Comparison of ENCODE assay signal across 12 cellular contexts in the genomic region with DNA sequence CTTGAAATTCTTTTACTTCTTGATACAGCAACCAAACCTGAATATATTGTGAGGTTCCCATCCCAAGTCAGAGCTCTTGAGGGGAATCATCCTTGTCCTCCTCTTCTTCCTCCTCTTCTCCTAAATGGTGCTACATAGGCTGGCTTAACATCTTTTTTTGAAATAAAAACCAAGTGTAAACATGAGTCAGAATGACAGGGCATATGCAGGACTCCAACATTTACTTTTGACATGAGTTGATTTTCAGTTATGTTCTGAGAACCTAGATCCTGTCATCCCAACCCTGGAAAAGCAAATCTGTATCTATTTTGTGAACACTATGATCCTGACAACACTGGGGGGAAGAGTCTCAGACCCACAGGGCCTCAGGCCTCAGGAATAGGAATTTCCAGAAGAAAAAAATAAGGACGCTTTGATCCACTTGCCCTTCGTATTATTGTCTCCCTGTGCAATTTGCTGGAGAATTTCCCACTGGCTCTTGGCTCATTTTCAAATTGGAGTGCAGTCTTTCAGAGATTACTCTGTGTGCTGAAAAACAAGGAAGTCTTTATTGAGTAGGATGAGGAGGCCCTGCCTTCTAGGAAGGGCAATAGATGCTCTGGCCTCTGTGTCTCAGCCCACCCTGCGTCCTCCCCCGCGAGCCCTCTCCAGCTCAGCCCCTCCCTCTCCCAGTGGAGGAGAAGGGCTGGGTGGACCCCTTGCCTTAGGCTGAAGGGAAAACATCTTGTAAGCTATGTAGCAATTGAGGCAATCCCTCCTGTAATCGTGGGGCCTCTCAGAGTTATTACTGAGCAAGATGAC.
DNase-seq lines count a peak whose midpoint lies in the region; ATAC-seq and TF ChIP-seq lines count a peak whose summit lies in the region.
"Had no signal": no experiment of that assay in that cellular context is flagged by ENCODE, and none has a peak within 500 bp of the region (broad histone marks: within the 10 kb centered on the region; RNA-seq: fewer than 3 reads in every experiment).

No MANE protein-coding gene starts in this region.

- H3K9me3 ChIP-seq in breast epithelium = no peaks in the 10 kb centered on the region
- H3K9me3 ChIP-seq: mucosa of descending colon, transverse colon had no signal

- H3K4me3 Mint-ChIP-seq in MCF 10A (ENCODE audit: unreplicated experiment) = no peak overlapping the region
- H3K4me3 Mint-ChIP-seq: activated naive CD8-positive, alpha-beta T cell had no signal

- H3K4me1 ChIP-seq in breast epithelium = no peaks in the 10 kb centered on the region

- H3K27ac ChIP-seq in breast epithelium = peak overlapping the region; percentile 27 to 62
- H3K27ac ChIP-seq: transverse colon had no signal

- TF ChIP-seq CTCF in breast epithelium (IDR thresholded peaks at IDR 0.05) (no peak), MCF 10A (IDR thresholded peaks at IDR 0.05; ENCODE audit: unreplicated experiment) (no peak), epithelial cell of esophagus (IDR thresholded peaks at IDR 0.05; ENCODE audit: insufficient read depth, low read depth, low read length, missing control alignments) (no peak)

- CTCF ChIA-PET in MCF 10A (lab: Yijun Ruan, JAX) = no interaction called here

- ATAC-seq in activated naive CD4-positive, alpha-beta T cell treated with anti-CD3 and anti-CD28 coated beads, Interleukin-2, amount 50 U/mL, for 72 hours = no peak
- ATAC-seq in GM21390 (IDR thresholded peaks at IDR 0.05; ENCODE audit: unreplicated experiment) = no peak
- ATAC-seq: mucosa of descending colon had no signal

- no peaks in the 10 kb centered on the region for H3K27me3 Mint-ChIP-seq in MCF 10A (ENCODE audit: insufficient read depth, unreplicated experiment)
- H3K27me3 Mint-ChIP-seq: activated naive CD8-positive, alpha-beta T cell had no signal

- POLR2A ChIA-PET in MCF 10A (lab: Yijun Ruan, JAX) = interaction anchor here (0.6 to 1.4 kb wide), 3 partner anchors 10 to 65 kb away, joined by 3 to 4 read pairs (median 3); no protein-coding TSS in a partner anchor

- BruUV-seq in MCF 10A (replicated peaks; lab: Mats Ljungman, UMichigan) = no TSS peak

- DNase-seq in breast epithelium (ENCODE audit: low spot score in 2 of 2) = peak in 1 of 2 donors; percentile 31
- no peak for DNase-seq in MCF 10A (ENCODE audit: unreplicated experiment)
- DNase-seq in epithelial cell of esophagus (ENCODE audit: low read depth) = peak; percentile 37
- DNase-seq in mucosa of gallbladder (ENCODE audit: low spot score) = peak; percentile 34
- no peak for DNase-seq in activated naive CD4-positive, alpha-beta T cell treated with anti-CD3 and anti-CD28 coated beads, Interleukin-2, amount 50 U/mL, for 72 hours (ENCODE audit: low spot score in 2 of 2)
- no peak for DNase-seq in NCI-H2107 (lab: John Stamatoyannopoulos, UW)
- no peak for DNase-seq in AML-193 (lab: John Stamatoyannopoulos, UW)
- DNase-seq: stimulated activated CD4-positive, alpha-beta T cell treated with anti-CD3 and anti-CD28 coated beads, Interleukin-4, amount 100 ng/mL, for 1 hour; transverse colon had no signal

- H3K27ac Mint-ChIP-seq in MCF 10A (ENCODE audit: low read depth, unreplicated experiment) = no peak overlapping the region
- H3K27ac Mint-ChIP-seq in activated naive CD4-positive, alpha-beta T cell treated with anti-CD3 and anti-CD28 coated beads, Interleukin-2, amount 50 U/mL, for 72 hours = no peak overlapping the region
- H3K27ac Mint-ChIP-seq: activated naive CD8-positive, alpha-beta T cell had no signal

- H3K4me3 ChIP-seq in breast epithelium = no peak overlapping the region
- no peak overlapping the region for H3K4me3 ChIP-seq in epithelial cell of esophagus (ENCODE audit: low read length)
- H3K4me3 ChIP-seq: mucosa of descending colon, transverse colon had no signal

- H3K27me3 ChIP-seq in breast epithelium = no peaks in the 10 kb centered on the region

- H3K4me1 Mint-ChIP-seq in MCF 10A (ENCODE audit: insufficient read depth, unreplicated experiment) = peaks cover 12% of the 10 kb centered on the region

- no peaks in the 10 kb centered on the region for H3K36me3 ChIP-seq in breast epithelium
- H3K36me3 ChIP-seq: transverse colon had no signal

- H3K36me3 Mint-ChIP-seq in MCF 10A (ENCODE audit: insufficient read depth, unreplicated experiment) = no peaks in the 10 kb centered on the region
- H3K36me3 Mint-ChIP-seq in activated naive CD4-positive, alpha-beta T cell treated with anti-CD3 and anti-CD28 coated beads, Interleukin-2, amount 50 U/mL, for 72 hours = no peaks in the 10 kb centered on the region
- H3K36me3 Mint-ChIP-seq: activated naive CD8-positive, alpha-beta T cell had no signal

- no peaks in the 10 kb centered on the region for H3K9me3 Mint-ChIP-seq in MCF 10A (ENCODE audit: unreplicated experiment)
- H3K9me3 Mint-ChIP-seq in activated naive CD4-positive, alpha-beta T cell treated with anti-CD3 and anti-CD28 coated beads, Interleukin-2, amount 50 U/mL, for 72 hours = no peaks in the 10 kb centered on the region

- intact Hi-C loops in breast epithelium (cut with DNase I; ENCODE audit: low total_unique reads) (no loop called here), MCF 10A (cut with micrococcal nuclease) (loop anchor here (10.0 kb wide), 1 partner anchor 81 kb away; no protein-coding TSS in a partner anchor)

- no peak for TF ChIP-seq POLR2A in breast epithelium (IDR thresholded peaks at IDR 0.05)

Comparison
In these comparisons a context has a peak if more than half of its experiments do, and no peak if none do; other contexts are left out.
1. DNase-seq: peak in epithelial cell of esophagus (single experiment) and mucosa of gallbladder (single experiment); none in MCF 10A (single experiment), activated naive CD4-positive, alpha-beta T cell treated with anti-CD3 and anti-CD28 coated beads, Interleukin-2, amount 50 U/mL, for 72 hours (0 of 2), NCI-H2107 (single experiment) and AML-193 (0 of 2).